In genomic region chr17:64262422-64263260, GRCh38 we compare ENCODE assay signal across 8 cellular contexts. TPM values are rescaled to one million over a fixed set of nuclear protein-coding genes. Genes with fewer than 3 reads are reported as not detected.
DNase-seq lines count a peak whose midpoint lies in the region; ATAC-seq lines count a peak whose summit lies in the region.

TEX2 (minus strand) TSS chr17:64263260; CDS start chr17:64214217, 49,043 bp downstream.

- H3K27ac ChIP-seq in CD4-positive, alpha-beta memory T cell (ENCODE audit: low read depth, low read length) = peak within 1 kb of the TSS; percentile 74
- H3K27ac ChIP-seq in skin epidermis = peak within 1 kb of the TSS; percentile 69 to 94 (median 90)

- H3K4me3 ChIP-seq in CD4-positive, alpha-beta memory T cell (ENCODE audit: low read length in 2 of 2) = peak within 1 kb of the TSS; percentile 76 to 79
- peak within 1 kb of the TSS; percentile 69 for H3K4me3 ChIP-seq in iPS-11a (ENCODE audit: low read depth, low read length)
- peak within 1 kb of the TSS; percentile 74 to 100 (median 97) for H3K4me3 ChIP-seq in skin epidermis

- intact Hi-C loops in CD4-positive, alpha-beta memory T cell (cut with micrococcal nuclease) = loop anchor here (1.0 to 10.0 kb wide), 5 partner anchors 117 to 402 kb away; partner anchors contain the start of genes ERN1, ICAM2, POLG2 and SMURF2

- no peaks in the 10 kb centered on the region for H3K9me3 ChIP-seq in CD4-positive, alpha-beta memory T cell (ENCODE audit: control insufficient read depth in 1 of 2, low read length in 2 of 2)

- no peaks in the 10 kb centered on the region for H3K27me3 ChIP-seq in CD4-positive, alpha-beta memory T cell (ENCODE audit: insufficient read depth, low read length)

- peak within 1 kb of the TSS; percentile 91 to 98 (median 95) for H3K4me3 Mint-ChIP-seq in CD4-positive, alpha-beta memory T cell
- peak within 1 kb of the TSS; percentile 88 for H3K4me3 Mint-ChIP-seq in T-helper 2 cell treated with Interferon-gamma antibody and Interleukin-4, amounts not matched to agents 5 μg/mL and 100 μg/mL, for 36 hours

- no peaks in the 10 kb centered on the region for H3K36me3 ChIP-seq in CD4-positive, alpha-beta memory T cell (ENCODE audit: insufficient read depth, low read length)

- peaks cover 21 to 46% (median 34%) of the 10 kb centered on the region in 4 donors for H3K4me1 Mint-ChIP-seq in CD4-positive, alpha-beta memory T cell
- H3K4me1 Mint-ChIP-seq in T-helper 2 cell treated with Interferon-gamma antibody and Interleukin-4, amounts not matched to agents 5 μg/mL and 100 μg/mL, for 36 hours (ENCODE audit: low read depth) = peaks cover 27% of the 10 kb centered on the region

- peak; percentile 70 to 86 (median 73) for DNase-seq in CD4-positive, alpha-beta memory T cell
- DNase-seq in T-helper 2 cell treated with Interferon-gamma antibody and Interleukin-4, amounts not matched to agents 5 μg/mL and 100 μg/mL, for 36 hours (ENCODE audit: low spot score) = peak; percentile 61
- DNase-seq in astrocyte of the hippocampus (ENCODE audit: low read depth, low spot score) (peak; percentile 51), cortex of kidney (lab: John Stamatoyannopoulos, UW) (no peak)

- ATAC-seq in GM19397 (IDR thresholded peaks at IDR 0.05; ENCODE audit: unreplicated experiment) = peak; percentile 24
- ATAC-seq in HG03558 (IDR thresholded peaks at IDR 0.05; ENCODE audit: extremely low read depth, unreplicated experiment) = peak; percentile 18

- H3K4me1 ChIP-seq in CD4-positive, alpha-beta memory T cell (ENCODE audit: insufficient read depth, low read length) = peaks cover 33% of the 10 kb centered on the region

- CTCF ChIA-PET in CD4-positive, alpha-beta memory T cell (lab: Charles Lee; ENCODE audit: partially characterized antibody) = no interaction called here

- POLR2A ChIA-PET in CD4-positive, alpha-beta memory T cell (lab: Charles Lee; ENCODE audit: partially characterized antibody) = interaction anchor here (0.8 to 3.3 kb wide), 10 partner anchors 9 to 245 kb away, joined by 3 to 48 read pairs (median 6); partner anchors contain the start of genes CEP95, DDX5, ERN1 and ICAM2

- H3K27ac Mint-ChIP-seq in CD4-positive, alpha-beta memory T cell = peak within 1 kb of the TSS; percentile 93 to 98 (median 96)
- H3K27ac Mint-ChIP-seq in T-helper 2 cell treated with Interferon-gamma antibody and Interleukin-4, amounts not matched to agents 5 μg/mL and 100 μg/mL, for 36 hours = peak within 1 kb of the TSS; percentile 94

- H3K27me3 Mint-ChIP-seq in CD4-positive, alpha-beta memory T cell = peaks cover 0 to 9% of the 10 kb centered on the region in 2 donors
- H3K27me3 Mint-ChIP-seq in T-helper 2 cell treated with Interferon-gamma antibody and Interleukin-4, amounts not matched to agents 5 μg/mL and 100 μg/mL, for 36 hours (ENCODE audit: low read depth) = peaks cover 11% of the 10 kb centered on the region

- peaks cover 0 to 4% of the 10 kb centered on the region in 2 donors for H3K36me3 Mint-ChIP-seq in CD4-positive, alpha-beta memory T cell
- no peaks in the 10 kb centered on the region for H3K36me3 Mint-ChIP-seq in T-helper 2 cell treated with Interferon-gamma antibody and Interleukin-4, amounts not matched to agents 5 μg/mL and 100 μg/mL, for 36 hours (ENCODE audit: low read depth)

- H3K9me3 Mint-ChIP-seq in CD4-positive, alpha-beta memory T cell = no peaks in the 10 kb centered on the region
- H3K9me3 Mint-ChIP-seq in T-helper 2 cell treated with Interferon-gamma antibody and Interleukin-4, amounts not matched to agents 5 μg/mL and 100 μg/mL, for 36 hours = no peaks in the 10 kb centered on the region

RNA-seq across cellular contexts. Expression of gene TEX2, which starts in this region (rescaled TPM):
- 10 to 100 TPM; 12.6 to 13.1 TPM for total RNA-seq in CD4-positive, alpha-beta memory T cell
- polyA plus RNA-seq in CD4-positive, alpha-beta memory T cell = 1 to 10 TPM; 7.9 to 8.7 TPM
